Comparison of ENCODE assay signal across 14 cellular contexts in genomic region chr1:85569122-85569521, GRCh38. TPM values are rescaled to one million over a fixed set of nuclear protein-coding genes. Genes with fewer than 3 reads are reported as not detected.
A peak's percentile ranks its signal among the peaks of the same experiment; 100 is the strongest.
DNase-seq lines count a peak whose midpoint lies in the region; ATAC-seq, FAIRE-seq and TF ChIP-seq lines count a peak whose summit lies in the region.
"Had no signal": no experiment of that assay in that cellular context is flagged by ENCODE, and none has a peak within 500 bp of the region (broad histone marks: within the 10 kb centered on the region; RNA-seq: fewer than 3 reads in every experiment).

No MANE protein-coding gene starts in this region.

- H3K4me1 ChIP-seq in heart left ventricle: peaks cover 0 to 33% (median 10%) of the 10 kb centered on the region in 12 donors
- H3K4me1 ChIP-seq in keratinocyte (ENCODE audit: control insufficient read depth, extremely low read depth, insufficient read depth, low read length): peaks cover 58% of the 10 kb centered on the region
- peaks cover 0 to 7% of the 10 kb centered on the region in 2 donors for H3K4me1 ChIP-seq in uterus

- no peaks in the 10 kb centered on the region for H3K9me3 ChIP-seq in heart left ventricle
- H3K9me3 ChIP-seq in keratinocyte (ENCODE audit: control insufficient read depth, low read depth, low read length): no peaks in the 10 kb centered on the region
- H3K9me3 ChIP-seq in uterus: no peaks in the 10 kb centered on the region

- ATAC-seq in heart left ventricle (peak in 3 of 4 donors; percentile 54 to 79 (median 58)), HG02588 (IDR thresholded peaks at IDR 0.05; ENCODE audit: unreplicated experiment) (no peak)

- WGBS in heart left ventricle, 4 donors: 44 to 54% (median 48%) methylated on average over 1 of the region's 1 CpG

- no peaks in the 10 kb centered on the region for H3K9me1 ChIP-seq in keratinocyte (ENCODE audit: control insufficient read depth, extremely low read depth, insufficient read depth, low read length)

- H3K4me3 ChIP-seq in heart left ventricle (no peak overlapping the region), cardiac fibroblast (replicated peaks in 1 of 2; ENCODE audit: low read depth in 2 of 2, low read length in 2 of 2) (no peak overlapping the region), keratinocyte (ENCODE audit: control insufficient read depth in 2 of 3, extremely low read depth in 1 of 3, insufficient read depth in 2 of 3, low read depth in 1 of 3, low read length in 3 of 3) (no peak overlapping the region), uterus (no peak overlapping the region)

- H3K27ac ChIP-seq in heart left ventricle (peak overlapping the region in 9 of 12 donors; percentile 25 to 68 (median 37)), keratinocyte (ENCODE audit: control insufficient read depth, insufficient read depth, low read length) (peak overlapping the region; percentile 37), uterus (peak overlapping the region; percentile 75 to 97)

- DNase-seq in heart left ventricle: no peak
- DNase-seq in cardiac septum (ENCODE audit: low spot score): no peak
- peak; percentile 83 to 87 for DNase-seq in cardiac fibroblast (ENCODE audit: low read depth in 2 of 2)
- no peak for DNase-seq in keratinocyte (ENCODE audit: low read depth, low spot score)
- no peak for DNase-seq in uterus
- no peak for DNase-seq in activated naive CD4-positive, alpha-beta T cell (lab: John Stamatoyannopoulos, UW)
- no peak for DNase-seq in DMS79 treated with DMSO at 0.1 percent for 48 hours (lab: John Stamatoyannopoulos, UW)
- DNase-seq: activated CD4-positive, alpha-beta memory T cell treated with anti-CD3 and anti-CD28 coated beads, Interleukin-2, amount 10 ng/mL, durations not matched to agents 7 days and 5 days; endodermal cell; NCI-H146; NK-92 treated with Interleukin-12 subunit alpha and Interleukin-12 subunit beta, amount 100 ng/mL, for 24 hours; stimulated activated CD4-positive, alpha-beta T cell treated with anti-CD3 and anti-CD28 coated beads, Interleukin-4, amount 100 ng/mL, for 1 hour had no signal

- H3K27me3 ChIP-seq in heart left ventricle (no peaks in the 10 kb centered on the region), keratinocyte (ENCODE audit: control insufficient read depth, extremely low read depth, insufficient read depth, low read length) (no peaks in the 10 kb centered on the region), uterus (no peaks in the 10 kb centered on the region)

- H3K36me3 ChIP-seq in heart left ventricle: no peaks in the 10 kb centered on the region
- H3K36me3 ChIP-seq in keratinocyte (ENCODE audit: control insufficient read depth in 2 of 2, extremely low read depth in 1 of 2, insufficient read depth in 2 of 2, low read length in 2 of 2): no peaks in the 10 kb centered on the region
- no peaks in the 10 kb centered on the region for H3K36me3 ChIP-seq in uterus

- H3K4me2 ChIP-seq in keratinocyte (ENCODE audit: control insufficient read depth, extremely low read depth, insufficient read depth, low read depth, low read length): peak overlapping the region; percentile 36

- dilution Hi-C loops in keratinocyte (cut with MboI; ENCODE audit: extremely low pct_ligation_motif_present, low sequenced_read_pairs): no loop called here

- H4K20me1 ChIP-seq in keratinocyte (ENCODE audit: control insufficient read depth, extremely low read depth, insufficient read depth, low read length): no peaks in the 10 kb centered on the region

- TF ChIP-seq CTCF in heart left ventricle (IDR thresholded peaks at IDR 0.05): no peak
- no peak for TF ChIP-seq CTCF in cardiac fibroblast (IDR thresholded peaks at IDR 0.05; ENCODE audit: low read depth, low read length)
- TF ChIP-seq CTCF in keratinocyte (optimal IDR thresholded peaks at IDR 0.05 in 1 of 3, IDR thresholded peaks at IDR 0.05 in 1 of 3, conservative IDR thresholded peaks at IDR 0.05 in 1 of 3; ENCODE audit: extremely low read depth in 1 of 3, insufficient read depth in 2 of 3, low read length in 3 of 3): no peak
- TF ChIP-seq CTCF in uterus (IDR thresholded peaks at IDR 0.05): no peak

- TF ChIP-seq POLR2A in heart left ventricle (IDR thresholded peaks at IDR 0.05) (no peak), uterus (IDR thresholded peaks at IDR 0.05) (no peak)

- no peaks in the 10 kb centered on the region for H3K79me2 ChIP-seq in keratinocyte (ENCODE audit: control insufficient read depth, insufficient read depth, low read length)

- peak; percentile 90 for FAIRE-seq in keratinocyte (lab: Jason Lieb, UNC)

- H3K9ac ChIP-seq in keratinocyte (ENCODE audit: control insufficient read depth, extremely low read depth, insufficient read depth, low read length): no peak overlapping the region

- intact Hi-C loops in heart left ventricle (cut with DNase I): no loop called here
- intact Hi-C loops in cardiac septum (cut with DNase I): no loop called here
- intact Hi-C loops in uterus (cut with DNase I; ENCODE audit: low total_unique reads): no loop called here

- peak overlapping the region; percentile 5 for H2AFZ ChIP-seq in keratinocyte (ENCODE audit: control insufficient read depth, low read length)

RNA-seq across cellular contexts. Expression of gene CCN1, which starts 11.4 kb away (rescaled TPM):
- total RNA-seq in heart left ventricle: 100 to 1,000 TPM in 1 of 9 donors, 10 to 100 TPM in 8; 12.0 to 213 (median 48.9) TPM
- 100 to 1,000 TPM in 1 of 2 donors, 10 to 100 TPM in 1; 31.0 to 253 TPM for polyA plus RNA-seq in heart left ventricle
- total RNA-seq in cardiac septum: 143 TPM
- 77.2 to 238 TPM (median 95.2 TPM) in 3 replicates for polyA plus RNA-seq in keratinocyte
- 58.9 TPM for polyA plus RNA-seq in keratinocyte (2011; ENCODE audit: low read depth)
- 74.0 and 77.9 TPM in 2 replicates for polyA plus RNA-seq in keratinocyte (2011; cell fraction: cytosol; rRNA removed)
- polyA plus RNA-seq in keratinocyte (2011; cell fraction: nucleus; rRNA removed): 520 and 553 TPM in 2 replicates
- 186 and 227 TPM in 2 replicates for polyA plus RNA-seq in keratinocyte (2012; ENCODE audit: low replicate concordance)
- polyA minus RNA-seq in keratinocyte: 54.3 to 160 TPM (median 85.0 TPM) in 3 replicates
- 143 TPM for polyA minus RNA-seq in keratinocyte (2011; cell fraction: cytosol; rRNA and poly(A)+ RNA removed)
- 180 and 278 TPM in 2 replicates for polyA minus RNA-seq in keratinocyte (2011; cell fraction: nucleus; rRNA and poly(A)+ RNA removed)
- total RNA-seq in uterus: 100 to 1,000 TPM in 2 of 4 donors, 10 to 100 TPM in 2; 28.2 to 324 (median 134) TPM
- total RNA-seq: activated CD4-positive, alpha-beta memory T cell treated with anti-CD3 and anti-CD28 coated beads, Interleukin-2, amount 10 ng/mL, durations not matched to agents 7 days and 5 days; T-helper 1 cell treated with Interleukin-12 subunit alpha and Interleukin-12 subunit beta and Interleukin-4 antibody, amounts not matched to agents 30 ng/mL and 1 ng/mL, for 36 hours had no signal

Comparison
In these comparisons a context has a peak if more than half of its experiments do, and no peak if none do; other contexts are left out.
1. DNase-seq: peak in cardiac fibroblast (2 of 2); none in heart left ventricle (0 of 5), cardiac septum (single experiment), keratinocyte (single experiment), uterus (0 of 2), activated naive CD4-positive, alpha-beta T cell (0 of 4) and DMS79 treated with DMSO at 0.1 percent for 48 hours (single experiment).
2. Peak in every context shown above with its lines, with median percentiles within 50 percentile points of each other: H3K27ac ChIP-seq.